In the genomic region with DNA sequence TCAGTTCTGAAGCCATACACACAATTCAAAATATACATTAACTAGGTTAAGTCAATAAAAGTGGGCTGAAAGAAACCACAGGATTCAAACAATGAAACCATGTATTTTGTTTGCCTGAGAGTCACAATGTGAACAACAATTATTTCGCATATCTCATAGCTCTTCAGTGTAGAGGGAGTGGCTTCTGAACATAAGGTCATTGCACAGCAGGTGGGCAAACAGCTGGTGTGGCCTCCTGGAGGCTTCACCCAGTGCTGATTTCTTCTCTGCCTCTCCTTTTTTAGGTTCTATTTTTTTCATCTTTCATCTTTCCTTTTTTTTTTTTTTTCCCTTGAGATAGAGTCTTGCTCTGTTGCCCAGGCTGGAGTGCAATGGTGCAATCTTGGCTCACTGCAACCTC, we compare ENCODE assay signal across 16 cellular contexts. TPM values are rescaled to one million over a fixed set of nuclear protein-coding genes. Genes with fewer than 3 reads are reported as not detected.
DNase-seq lines count a peak whose midpoint lies in the region; FAIRE-seq and TF ChIP-seq lines count a peak whose summit lies in the region.
"Had no signal": no experiment of that assay in that cellular context is flagged by ENCODE, and none has a peak within 500 bp of the region (broad histone marks: within the 10 kb centered on the region; RNA-seq: fewer than 3 reads in every experiment).

No MANE protein-coding gene starts in this region.

- peak; percentile 85 for FAIRE-seq in H54 (lab: Jason Lieb, UNC)

- DNase-seq in NCI-H748 (lab: John Stamatoyannopoulos, UW; ENCODE audit: unreplicated experiment) (peak; percentile 40), NCI-H748 treated with DMSO at 0.1 percent for 48 hours (lab: John Stamatoyannopoulos, UW) (no peak), H54 (ENCODE audit: insufficient read length, low spot score) (no peak), NCI-H2171 treated with DMSO at 0.1 percent for 48 hours (lab: John Stamatoyannopoulos, UW) (peak; percentile 65), myocyte (ENCODE audit: low read depth) (peak; percentile 64), GM19238 (ENCODE audit: insufficient read length, low spot score) (no peak), GM19240 (ENCODE audit: insufficient read length, low spot score) (no peak)
- DNase-seq: ACHN; CD4-positive, alpha-beta T cell; EL; MM.1S; NCI-H1105 treated with DMSO at 0.1 percent for 48 hours; NCI-H2081 treated with DMSO at 0.1 percent for 48 hours; NCI-H526; PC-9; T-helper 2 cell had no signal

- TF ChIP-seq POLR2A in H54 (IDR thresholded peaks at IDR 0.05; ENCODE audit: low read depth, low read length) = no peak

RNA-seq across cellular contexts. Expression of gene ZNF254, which starts 40.4 kb away (rescaled TPM):
- 23.0 and 25.3 TPM in 2 replicates for total RNA-seq in myocyte
- polyA plus RNA-seq in myocyte (2012) = 4.1 TPM

Comparison
In these comparisons a context has a peak if more than half of its experiments do, and no peak if none do; other contexts are left out.
1. DNase-seq: peak in NCI-H748 (single experiment), NCI-H2171 treated with DMSO at 0.1 percent for 48 hours (single experiment) and myocyte (single experiment); none in NCI-H748 treated with DMSO at 0.1 percent for 48 hours (single experiment), H54 (single experiment), GM19238 (single experiment) and GM19240 (single experiment).